In the genomic region with DNA sequence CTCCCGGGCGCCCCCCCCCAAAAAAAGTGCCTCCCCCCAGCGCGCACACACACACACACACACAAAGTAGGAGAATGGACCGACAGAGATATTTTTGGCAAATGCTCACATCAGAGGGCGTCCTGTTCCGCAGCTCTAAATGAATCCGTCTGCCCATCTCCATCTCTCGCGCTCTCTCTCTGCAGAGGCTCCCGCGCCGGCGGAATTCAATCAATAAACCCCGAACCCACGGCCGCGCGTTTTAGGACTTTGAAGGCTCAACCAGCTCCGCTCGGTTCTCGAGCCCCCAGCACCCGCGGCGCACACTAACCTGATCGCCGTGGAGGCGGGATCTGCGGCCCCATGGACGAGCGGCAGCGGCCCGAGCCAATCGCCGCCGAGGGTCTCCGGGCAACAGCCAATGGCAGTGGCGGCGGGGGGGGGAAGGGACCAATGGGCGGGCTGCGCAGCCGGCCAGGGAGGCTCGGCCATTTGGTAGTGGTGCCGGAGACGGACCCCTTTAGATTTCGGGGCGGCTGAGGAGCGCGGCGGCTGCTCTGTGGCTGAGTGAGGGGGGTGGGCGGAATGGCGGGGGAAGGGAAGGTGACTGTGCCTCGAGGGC, we compare ENCODE assay signal across 8 cellular contexts. TPM values are rescaled to one million over a fixed set of nuclear protein-coding genes. Genes with fewer than 3 reads are reported as not detected.
DNase-seq lines count a peak whose midpoint lies in the region; ATAC-seq lines count a peak whose summit lies in the region.

A gene (minus strand): TSS at position 307 of the 601 bp plus-strand sequence. CDS start 144 bp downstream, at position 163.

- peak within 1 kb of the TSS; percentile 98 to 100 (median 99) for H3K27ac Mint-ChIP-seq in CD4-positive, CD25-positive, alpha-beta regulatory T cell
- peak within 1 kb of the TSS; percentile 94 for H3K27ac Mint-ChIP-seq in memory B cell

- peaks cover 0 to 2% (median 0%) of the 10 kb centered on the region in 7 donors for H3K9me3 Mint-ChIP-seq in CD4-positive, CD25-positive, alpha-beta regulatory T cell
- H3K9me3 Mint-ChIP-seq in memory B cell = no peaks in the 10 kb centered on the region

- DNase-seq in CD4-positive, CD25-positive, alpha-beta regulatory T cell = peak; percentile 92 to 96 (median 95)
- DNase-seq in HS-5 (ENCODE audit: low read depth) (peak; percentile 64), NOMO-1 (lab: John Stamatoyannopoulos, UW; ENCODE audit: unreplicated experiment in 2 of 2) (peak; percentile 81 to 91), memory B cell (ENCODE audit: low spot score in 2 of 2) (peak; percentile 99)
- peak; percentile 92 for DNase-seq in effector CD8-positive, alpha-beta T cell (lab: John Stamatoyannopoulos, UW)
- DNase-seq in stimulated activated CD8-positive, alpha-beta memory T cell treated with anti-CD3 and anti-CD28 coated beads, Interleukin-12 subunit alpha, Interleukin-12 subunit beta, amount 100 ng/mL, for 24 hours (ENCODE audit: extremely low read depth) = peak; percentile 92

- POLR2A ChIA-PET in activated CD8-positive, alpha-beta memory T cell treated with anti-CD3 and anti-CD28 coated beads for 36 hours (lab: Charles Lee) = interaction anchor here (0.8 to 1.0 kb wide), 3 partner anchors 8 to 39 kb away, joined by 3 to 5 read pairs (median 5); no protein-coding TSS in a partner anchor

- no peaks in the 10 kb centered on the region for H3K27me3 ChIP-seq in CD4-positive, CD25-positive, alpha-beta regulatory T cell (ENCODE audit: control insufficient read depth, insufficient read depth, low read length)

- H3K36me3 Mint-ChIP-seq in CD4-positive, CD25-positive, alpha-beta regulatory T cell = peaks cover 4% of the 10 kb centered on the region
- H3K36me3 Mint-ChIP-seq in memory B cell = no peaks in the 10 kb centered on the region

- peaks cover 5% of the 10 kb centered on the region for H3K27me3 Mint-ChIP-seq in CD4-positive, CD25-positive, alpha-beta regulatory T cell
- no peaks in the 10 kb centered on the region for H3K27me3 Mint-ChIP-seq in memory B cell

- peak within 1 kb of the TSS; percentile 95 for H3K4me3 ChIP-seq in CD4-positive, CD25-positive, alpha-beta regulatory T cell (ENCODE audit: low read depth, low read length)

- peak; percentile 79 to 80 for ATAC-seq in CD4-positive, CD25-positive, alpha-beta regulatory T cell (ENCODE audit: low read depth in 2 of 2)
- peak; percentile 49 for ATAC-seq in GM19452 (IDR thresholded peaks at IDR 0.05; ENCODE audit: unreplicated experiment)
- peak; percentile 72 for ATAC-seq in memory B cell (ENCODE audit: low read depth)

- CTCF ChIA-PET in activated CD8-positive, alpha-beta memory T cell treated with anti-CD3 and anti-CD28 coated beads for 36 hours (lab: Charles Lee) = interaction anchor here (0.6 kb wide), 1 partner anchor 92 kb away, joined by 3 read pairs; no protein-coding TSS in a partner anchor

- peaks cover 17 to 32% (median 18%) of the 10 kb centered on the region in 4 donors for H3K4me1 Mint-ChIP-seq in CD4-positive, CD25-positive, alpha-beta regulatory T cell
- H3K4me1 Mint-ChIP-seq in memory B cell = peaks cover 23% of the 10 kb centered on the region

- H3K27ac ChIP-seq in CD4-positive, CD25-positive, alpha-beta regulatory T cell (ENCODE audit: insufficient read depth, low read length, poor library complexity, severe bottlenecking) = peak within 1 kb of the TSS; percentile 94

- peaks cover 23% of the 10 kb centered on the region for H3K4me1 ChIP-seq in CD4-positive, CD25-positive, alpha-beta regulatory T cell (ENCODE audit: control insufficient read depth, insufficient read depth, low read length, poor library complexity, severe bottlenecking)

- H3K4me3 Mint-ChIP-seq in CD4-positive, CD25-positive, alpha-beta regulatory T cell = peak within 1 kb of the TSS; percentile 94 to 100 (median 100)
- peak within 1 kb of the TSS; percentile 100 for H3K4me3 Mint-ChIP-seq in memory B cell

- H3K9me3 ChIP-seq in CD4-positive, CD25-positive, alpha-beta regulatory T cell (ENCODE audit: control insufficient read depth in 2 of 2, low read length in 2 of 2) = no peaks in the 10 kb centered on the region

- no peaks in the 10 kb centered on the region for H3K36me3 ChIP-seq in CD4-positive, CD25-positive, alpha-beta regulatory T cell (ENCODE audit: control insufficient read depth, insufficient read depth, low read length)

RNA-seq across cellular contexts. Expression of the gene that starts here (rescaled TPM):
- 89.4 TPM for total RNA-seq in CD4-positive, CD25-positive, alpha-beta regulatory T cell
- 100 to 1,000 TPM in 1 of 4 donors, 10 to 100 TPM in 3; 71.4 to 104 (median 88.0) TPM for polyA plus RNA-seq in CD4-positive, CD25-positive, alpha-beta regulatory T cell
- 100 to 1,000 TPM; 265 to 270 TPM for total RNA-seq in activated CD8-positive, alpha-beta memory T cell treated with anti-CD3 and anti-CD28 coated beads for 36 hours

Comparison
In these comparisons a context has a peak if more than half of its experiments do, and no peak if none do; other contexts are left out.
1. Peak in every context shown above with its lines: DNase-seq, ATAC-seq, H3K4me3 ChIP-seq and H3K27ac ChIP-seq.